Comparison of ENCODE assay signal across 1 cellular context in genomic region chr1:223199094-223199647, GRCh38.
TF ChIP-seq lines count a peak whose summit lies in the region.

No MANE protein-coding gene starts in this region.

TF ChIP-seq in HEK293, 187 proteins besides CTCF, POLR2A, EP300 and RAD21 (continued from another document):
- TF ChIP-seq ZNF169 (tag by site-specific recombination; IDR thresholded peaks at IDR 0.05), result no peak
- TF ChIP-seq ZNF302 (tag by site-specific recombination; IDR thresholded peaks at IDR 0.05; ENCODE audit: low read depth), result no peak
- peak; percentile 92 for TF ChIP-seq FEZF1 (tag by site-specific recombination; IDR thresholded peaks at IDR 0.05)
- TF ChIP-seq ELK4 (IDR thresholded peaks at IDR 0.05; ENCODE audit: borderline replicate concordance, low read depth, low read length), result no peak
- TF ChIP-seq WT1 (tag by site-specific recombination; IDR thresholded peaks at IDR 0.05), result no peak
- no peak for TF ChIP-seq ZNF214 (tag by site-specific recombination; IDR thresholded peaks at IDR 0.05; ENCODE audit: borderline replicate concordance)
- no peak for TF ChIP-seq ZBTB17 (tag by site-specific recombination; IDR thresholded peaks at IDR 0.05)
- TF ChIP-seq, protein P1, sequence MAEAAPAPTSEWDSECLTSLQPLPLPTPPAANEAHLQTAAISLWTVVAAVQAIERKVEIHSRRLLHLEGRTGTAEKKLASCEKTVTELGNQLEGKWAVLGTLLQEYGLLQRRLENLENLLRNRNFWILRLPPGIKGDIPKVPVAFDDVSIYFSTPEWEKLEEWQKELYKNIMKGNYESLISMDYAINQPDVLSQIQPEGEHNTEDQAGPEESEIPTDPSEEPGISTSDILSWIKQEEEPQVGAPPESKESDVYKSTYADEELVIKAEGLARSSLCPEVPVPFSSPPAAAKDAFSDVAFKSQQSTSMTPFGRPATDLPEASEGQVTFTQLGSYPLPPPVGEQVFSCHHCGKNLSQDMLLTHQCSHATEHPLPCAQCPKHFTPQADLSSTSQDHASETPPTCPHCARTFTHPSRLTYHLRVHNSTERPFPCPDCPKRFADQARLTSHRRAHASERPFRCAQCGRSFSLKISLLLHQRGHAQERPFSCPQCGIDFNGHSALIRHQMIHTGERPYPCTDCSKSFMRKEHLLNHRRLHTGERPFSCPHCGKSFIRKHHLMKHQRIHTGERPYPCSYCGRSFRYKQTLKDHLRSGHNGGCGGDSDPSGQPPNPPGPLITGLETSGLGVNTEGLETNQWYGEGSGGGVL (tag by site-specific recombination; IDR thresholded peaks at IDR 0.05), result no peak
- TF ChIP-seq ZNF776 (tag by site-specific recombination; IDR thresholded peaks at IDR 0.05; ENCODE audit: borderline replicate concordance), result peak; percentile 52; the same call in 1 of the 2 replicates
- TF ChIP-seq, protein P2, sequence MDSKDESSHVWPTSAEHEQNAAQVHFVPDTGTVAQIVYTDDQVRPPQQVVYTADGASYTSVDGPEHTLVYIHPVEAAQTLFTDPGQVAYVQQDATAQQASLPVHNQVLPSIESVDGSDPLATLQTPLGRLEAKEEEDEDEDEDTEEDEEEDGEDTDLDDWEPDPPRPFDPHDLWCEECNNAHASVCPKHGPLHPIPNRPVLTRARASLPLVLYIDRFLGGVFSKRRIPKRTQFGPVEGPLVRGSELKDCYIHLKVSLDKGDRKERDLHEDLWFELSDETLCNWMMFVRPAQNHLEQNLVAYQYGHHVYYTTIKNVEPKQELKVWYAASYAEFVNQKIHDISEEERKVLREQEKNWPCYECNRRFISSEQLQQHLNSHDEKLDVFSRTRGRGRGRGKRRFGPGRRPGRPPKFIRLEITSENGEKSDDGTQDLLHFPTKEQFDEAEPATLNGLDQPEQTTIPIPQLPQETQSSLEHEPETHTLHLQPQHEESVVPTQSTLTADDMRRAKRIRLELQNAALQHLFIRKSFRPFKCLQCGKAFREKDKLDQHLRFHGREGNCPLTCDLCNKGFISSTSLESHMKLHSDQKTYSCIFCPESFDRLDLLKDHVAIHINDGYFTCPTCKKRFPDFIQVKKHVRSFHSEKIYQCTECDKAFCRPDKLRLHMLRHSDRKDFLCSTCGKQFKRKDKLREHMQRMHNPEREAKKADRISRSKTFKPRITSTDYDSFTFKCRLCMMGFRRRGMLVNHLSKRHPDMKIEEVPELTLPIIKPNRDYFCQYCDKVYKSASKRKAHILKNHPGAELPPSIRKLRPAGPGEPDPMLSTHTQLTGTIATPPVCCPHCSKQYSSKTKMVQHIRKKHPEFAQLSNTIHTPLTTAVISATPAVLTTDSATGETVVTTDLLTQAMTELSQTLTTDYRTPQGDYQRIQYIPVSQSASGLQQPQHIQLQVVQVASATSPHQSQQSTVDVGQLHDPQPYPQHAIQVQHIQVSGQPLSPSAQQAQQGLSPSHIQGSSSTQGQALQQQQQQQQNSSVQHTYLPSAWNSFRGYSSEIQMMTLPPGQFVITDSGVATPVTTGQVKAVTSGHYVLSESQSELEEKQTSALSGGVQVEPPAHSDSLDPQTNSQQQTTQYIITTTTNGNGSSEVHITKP (tag by site-specific recombination; IDR thresholded peaks at IDR 0.05), result no peak
